Comparison of ENCODE assay signal across 1 cellular context in the genomic region with DNA sequence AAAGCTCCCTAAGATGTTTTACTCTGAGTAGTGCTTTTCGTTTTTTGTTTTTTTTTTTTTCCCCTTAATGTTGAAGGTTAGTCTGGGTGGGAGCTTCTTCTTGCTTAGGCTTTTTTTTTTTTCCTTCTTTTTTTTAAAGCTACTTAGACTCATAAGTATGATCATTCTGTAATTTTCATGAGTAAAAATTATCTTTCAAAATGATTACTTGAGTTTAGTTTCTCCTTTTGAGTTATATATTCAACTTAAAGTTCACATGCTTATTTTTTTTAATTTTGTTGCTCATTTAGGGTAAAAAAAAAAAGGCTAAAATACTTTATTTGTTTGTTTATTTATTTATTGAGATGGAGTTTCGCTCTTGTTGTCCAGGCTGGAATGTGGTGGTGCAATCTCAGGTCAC.
TF ChIP-seq lines count a peak whose summit lies in the region.

No MANE protein-coding gene starts in this region.

TF ChIP-seq in GM23338, 12 proteins besides CTCF, POLR2A, EP300 and RAD21 (continued from another document):
- TF ChIP-seq, protein P1, sequence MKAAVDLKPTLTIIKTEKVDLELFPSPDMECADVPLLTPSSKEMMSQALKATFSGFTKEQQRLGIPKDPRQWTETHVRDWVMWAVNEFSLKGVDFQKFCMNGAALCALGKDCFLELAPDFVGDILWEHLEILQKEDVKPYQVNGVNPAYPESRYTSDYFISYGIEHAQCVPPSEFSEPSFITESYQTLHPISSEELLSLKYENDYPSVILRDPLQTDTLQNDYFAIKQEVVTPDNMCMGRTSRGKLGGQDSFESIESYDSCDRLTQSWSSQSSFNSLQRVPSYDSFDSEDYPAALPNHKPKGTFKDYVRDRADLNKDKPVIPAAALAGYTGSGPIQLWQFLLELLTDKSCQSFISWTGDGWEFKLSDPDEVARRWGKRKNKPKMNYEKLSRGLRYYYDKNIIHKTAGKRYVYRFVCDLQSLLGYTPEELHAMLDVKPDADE (IDR thresholded peaks at IDR 0.05) = no peak
